In the genomic region with DNA sequence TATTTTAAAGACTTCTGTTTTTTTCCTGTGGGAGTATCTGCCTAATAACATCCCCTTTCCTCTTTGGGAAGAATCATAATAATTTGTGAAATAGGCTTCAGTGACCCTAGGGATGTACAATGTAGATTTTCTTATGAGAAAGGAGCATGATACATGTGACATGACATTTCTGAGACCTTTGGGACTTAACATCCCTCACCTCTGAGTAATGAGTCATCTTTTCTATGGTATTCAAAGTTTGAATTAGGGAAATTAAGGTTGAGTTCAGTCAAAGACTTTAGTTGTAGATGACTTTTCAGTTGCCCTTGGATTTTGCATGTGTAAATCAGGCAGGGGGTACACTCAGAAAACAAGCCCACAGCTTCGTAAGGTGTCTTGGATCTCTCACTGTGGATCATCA, we compare ENCODE assay signal across 1 cellular context.
TF ChIP-seq lines count a peak whose summit lies in the region.

No MANE protein-coding gene starts in this region.

TF ChIP-seq in endothelial cell of umbilical vein, 7 proteins besides CTCF, POLR2A, EP300 and RAD21:
- peak; percentile 9 for TF ChIP-seq JUN (IDR thresholded peaks at IDR 0.05; ENCODE audit: borderline replicate concordance, insufficient read depth, insufficient read length, low read depth)
- TF ChIP-seq, protein P1, sequence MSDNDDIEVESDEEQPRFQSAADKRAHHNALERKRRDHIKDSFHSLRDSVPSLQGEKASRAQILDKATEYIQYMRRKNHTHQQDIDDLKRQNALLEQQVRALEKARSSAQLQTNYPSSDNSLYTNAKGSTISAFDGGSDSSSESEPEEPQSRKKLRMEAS (IDR thresholded peaks at IDR 0.05; ENCODE audit: insufficient read depth, insufficient read length): no peak
TF ChIP-seq in endothelial cell of umbilical vein: peak in this region for 1.
